Comparison of ENCODE assay signal across 8 cellular contexts in genomic region chr6:151004415-151005024, GRCh38.
DNase-seq lines count a peak whose midpoint lies in the region; ATAC-seq, FAIRE-seq and TF ChIP-seq lines count a peak whose summit lies in the region.

No MANE protein-coding gene starts in this region.

- ATAC-seq in K562 (no peak), lung (ENCODE audit: insufficient read depth, low FRiP score) (peak; percentile 35), GM18873 (IDR thresholded peaks at IDR 0.05; ENCODE audit: low FRiP score, unreplicated experiment) (no peak)

- TF ChIP-seq RAD21 in K562 (CRISPR knock-in tag; conservative IDR thresholded peaks at IDR 0.05 in 1 of 2, IDR thresholded peaks at IDR 0.05 in 1 of 2), result no peak

- no peaks in the 10 kb centered on the region for H3K27me3 ChIP-seq in K562 (ENCODE audit: control insufficient read depth in 2 of 2, insufficient read depth in 2 of 2, low read length in 2 of 2)
- H3K27me3 ChIP-seq in lung (ENCODE audit: control insufficient read depth, insufficient read depth), result no peaks in the 10 kb centered on the region

- peaks cover 0 to 3% of the 10 kb centered on the region in 2 experiments; a peak in 1 of 5 replicates for H3K4me1 ChIP-seq in K562 (replicated peaks in 1 of 2; ENCODE audit: control insufficient read depth in 2 of 2, insufficient read depth in 2 of 2, low read length in 2 of 2)
- peaks cover 0 to 5% of the 10 kb centered on the region in 2 donors for H3K4me1 ChIP-seq in lung (ENCODE audit: control insufficient read depth in 2 of 2, insufficient read depth in 2 of 2, low read length in 2 of 2)

- H3K9me1 ChIP-seq in K562 (ENCODE audit: control insufficient read depth, insufficient read depth, low read length), result no peaks in the 10 kb centered on the region

- H3K79me2 ChIP-seq in K562 (ENCODE audit: control insufficient read depth, insufficient read depth, low read length), result no peaks in the 10 kb centered on the region

- H3K9ac ChIP-seq in K562 (ENCODE audit: insufficient read depth in 1 of 2, low read depth in 2 of 2, low read length in 2 of 2), result no peak overlapping the region

- TF ChIP-seq EP300 in K562 (IDR thresholded peaks at IDR 0.05; ENCODE audit: low read length), result no peak

- intact Hi-C loops in K562 (cut with micrococcal nuclease), result loop anchor here (10.0 kb wide), 1 partner anchor 180 kb away; no protein-coding TSS in a partner anchor

- in situ Hi-C loops in GM13976 (cut with MboI; ENCODE audit: low sequenced_read_pairs, unreplicated experiment), result no loop called here
- in situ Hi-C loops in K562 (cut with MboI), result no loop called here
- in situ Hi-C loops in GM13977 (cut with MboI; ENCODE audit: low pct_unique_long_range_greater_than_20kb, low sequenced_read_pairs, unreplicated experiment), result no loop called here

- POLR2A ChIA-PET in K562 (lab: Yijun Ruan, JAX), result interaction anchor here (0.8 to 1.4 kb wide), 3 partner anchors 10 to 319 kb away, joined by 3 to 6 read pairs (median 4); no protein-coding TSS in a partner anchor

- DNase-seq in GM13976 (ENCODE audit: low spot score) (peak; percentile 32), NCI-H2081 (lab: John Stamatoyannopoulos, UW) (peak; percentile 57 to 82), K562 (ENCODE audit: extremely low read depth in 1 of 4, low spot score in 3 of 4) (no peak), lung (ENCODE audit: low spot score) (no peak), GM13977 (ENCODE audit: low spot score) (no peak), anterior cingulate cortex (lab: John Stamatoyannopoulos, UW) (no peak), GM19240 (ENCODE audit: insufficient read length, low spot score) (no peak)

- H2AFZ ChIP-seq in K562 (ENCODE audit: low read depth, low read length), result no peak overlapping the region

- BruUV-seq in K562 (replicated peaks; lab: Mats Ljungman, UMichigan), result no TSS peak

- WGBS in K562 (ENCODE audit: insufficient coverage, low coverage, missing lambda C conversion rate), result 72% methylated on average over 8 of the region's 8 CpGs
- 20 to 21% methylated on average over 8 of the region's 8 CpGs for WGBS in lung, 2 donors

- H3K36me3 ChIP-seq in K562 (ENCODE audit: control insufficient read depth, insufficient read depth, low read length) (peaks cover 12% of the 10 kb centered on the region; the same call in 2 of the 3 replicates), lung (ENCODE audit: control insufficient read depth in 2 of 2, insufficient read depth in 2 of 2, low read length in 2 of 2) (no peaks in the 10 kb centered on the region)

- CTCF ChIA-PET in K562 (lab: Yijun Ruan, JAX; ENCODE audit: low intra/inter-chr PET ratio), result no interaction called here

- no peak for FAIRE-seq in K562 (lab: Jason Lieb, UNC)

- H3K27ac ChIP-seq in K562 (ENCODE audit: extremely low read depth, low read depth, low read length) (no peak overlapping the region), lung (ENCODE audit: low read depth in 1 of 2, low read length in 1 of 2) (peak overlapping the region; percentile 56 to 87)

- no peak overlapping the region for H3K4me3 ChIP-seq in K562
- H3K4me3 ChIP-seq in lung, result no peak overlapping the region

- no peak for TF ChIP-seq POLR2A in K562 (conservative IDR thresholded peaks at IDR 0.05)

- no peaks in the 10 kb centered on the region; the same call in 1 of the 2 replicates for H4K20me1 ChIP-seq in K562 (replicated peaks; ENCODE audit: control insufficient read depth, insufficient read depth, low read length)

- TF ChIP-seq CTCF in GM13976 (IDR thresholded peaks at IDR 0.05; ENCODE audit: borderline replicate concordance, control extremely low read depth, extremely low read depth, insufficient read depth, missing control alignments) (no peak), K562 (IDR thresholded peaks at IDR 0.05 in 2 of 3, conservative IDR thresholded peaks at IDR 0.05 in 1 of 3; ENCODE audit: insufficient read depth in 2 of 3, low read depth in 1 of 3, low read length in 3 of 3) (no peak), lung (IDR thresholded peaks at IDR 0.05; ENCODE audit: control extremely low read depth, extremely low read depth) (no peak), GM13977 (IDR thresholded peaks at IDR 0.05; ENCODE audit: extremely low read depth, insufficient read depth, missing control alignments) (no peak)

- no peaks in the 10 kb centered on the region for H3K9me3 ChIP-seq in K562 (replicated peaks; ENCODE audit: control insufficient read depth, insufficient read depth, low read depth, low read length)
- H3K9me3 ChIP-seq in lung (ENCODE audit: control insufficient read depth in 2 of 2, insufficient read depth in 1 of 2, low read length in 1 of 2), result no peaks in the 10 kb centered on the region

- H3K4me2 ChIP-seq in K562 (ENCODE audit: insufficient read depth, low read length), result no peak overlapping the region

TF ChIP-seq in K562, 482 proteins besides CTCF, POLR2A, EP300 and RAD21 (continues in another document):
- TF ChIP-seq C11orf30 (IDR thresholded peaks at IDR 0.05; ENCODE audit: low read depth), result peak; percentile 53
- TF ChIP-seq ZNF197 (CRISPR knock-in tag; IDR thresholded peaks at IDR 0.05; ENCODE audit: low read depth), result no peak
- TF ChIP-seq, protein P1, sequence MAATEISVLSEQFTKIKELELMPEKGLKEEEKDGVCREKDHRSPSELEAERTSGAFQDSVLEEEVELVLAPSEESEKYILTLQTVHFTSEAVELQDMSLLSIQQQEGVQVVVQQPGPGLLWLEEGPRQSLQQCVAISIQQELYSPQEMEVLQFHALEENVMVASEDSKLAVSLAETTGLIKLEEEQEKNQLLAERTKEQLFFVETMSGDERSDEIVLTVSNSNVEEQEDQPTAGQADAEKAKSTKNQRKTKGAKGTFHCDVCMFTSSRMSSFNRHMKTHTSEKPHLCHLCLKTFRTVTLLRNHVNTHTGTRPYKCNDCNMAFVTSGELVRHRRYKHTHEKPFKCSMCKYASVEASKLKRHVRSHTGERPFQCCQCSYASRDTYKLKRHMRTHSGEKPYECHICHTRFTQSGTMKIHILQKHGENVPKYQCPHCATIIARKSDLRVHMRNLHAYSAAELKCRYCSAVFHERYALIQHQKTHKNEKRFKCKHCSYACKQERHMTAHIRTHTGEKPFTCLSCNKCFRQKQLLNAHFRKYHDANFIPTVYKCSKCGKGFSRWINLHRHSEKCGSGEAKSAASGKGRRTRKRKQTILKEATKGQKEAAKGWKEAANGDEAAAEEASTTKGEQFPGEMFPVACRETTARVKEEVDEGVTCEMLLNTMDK (IDR thresholded peaks at IDR 0.05; ENCODE audit: borderline replicate concordance, insufficient read depth, low read depth, low read length, poor library complexity, severe bottlenecking), result no peak
- 0 out of 2 replicates have a peak, but pooled peaks have one; percentile 8 for TF ChIP-seq MAFF (IDR thresholded peaks at IDR 0.05; ENCODE audit: low read length)
- TF ChIP-seq KLF10 (CRISPR knock-in tag; IDR thresholded peaks at IDR 0.05), result no peak
- no peak for TF ChIP-seq ZFPM2 (CRISPR knock-in tag; IDR thresholded peaks at IDR 0.05)
- TF ChIP-seq NCOA2 (IDR thresholded peaks at IDR 0.05; ENCODE audit: partially characterized antibody in 2 of 2), result no peak
- TF ChIP-seq CEBPG (CRISPR knock-in tag; IDR thresholded peaks at IDR 0.05), result no peak
- peak; percentile 45 to 78; a peak in 3 of 4 replicates for TF ChIP-seq CEBPG (tag; conservative IDR thresholded peaks at IDR 0.05 in 1 of 2, IDR thresholded peaks at IDR 0.05 in 1 of 2)
- no peak for TF ChIP-seq PHB2 (IDR thresholded peaks at IDR 0.05; ENCODE audit: low read depth)
- TF ChIP-seq NFIX (CRISPR knock-in tag; IDR thresholded peaks at IDR 0.05; ENCODE audit: low read depth), result no peak
- TF ChIP-seq FOSL1 (tag; conservative IDR thresholded peaks at IDR 0.05), result peak; percentile 59
- no peak for TF ChIP-seq ZNF609 (CRISPR knock-in tag; IDR thresholded peaks at IDR 0.05; ENCODE audit: borderline replicate concordance)
- TF ChIP-seq TRIM24 (IDR thresholded peaks at IDR 0.05), result 0 out of 4 replicates have a peak, but pooled peaks of 1 of the 2 experiments have one; percentile 39

Comparison
In these comparisons a context has a peak if more than half of its experiments do, and no peak if none do; other contexts are left out.
1. DNase-seq: peak in GM13976 (single experiment) and NCI-H2081 (2 of 2); none in K562 (0 of 4), lung (single experiment), GM13977 (single experiment), anterior cingulate cortex (0 of 58) and GM19240 (single experiment).